ENCODE assay signal across 29 cellular contexts in genomic region chr9:91730806-91731205, GRCh38.
"Had no signal": no experiment of that assay in that cellular context is flagged by ENCODE, and none has a peak within 500 bp of the region (broad histone marks: within the 10 kb centered on the region; RNA-seq: fewer than 3 reads in every experiment).

No MANE protein-coding gene starts in this region.

- H3K4me3 Mint-ChIP-seq: naive B cell; naive thymus-derived CD8-positive, alpha-beta T cell; natural killer cell treated with Interleukin-12 subunit alpha and Interleukin-12 subunit beta and Interleukin-15 and Interleukin-18, amount 100 ng/mL, for 72 hours; nephron progenitor cell; neural progenitor cell; stimulated activated effector memory CD8-positive, alpha-beta T cell treated with anti-CD3 and anti-CD28 coated beads, Interleukin-12 subunit alpha, Interleukin-12 subunit beta, amount 100 ng/mL, for 72 hours; stimulated activated naive B cell treated with anti-CD40 and anti-IgM and Interleukin-4, amounts not matched to agents 10 μg/mL and 1 μg/mL and 100 μg/mL, for 72 hours; stimulated activated naive CD8-positive, alpha-beta T cell treated with anti-CD3 and anti-CD28 coated beads, Interleukin-15, Interleukin-2, amounts not matched to agents 100 ng/mL and 50 ng/mL, for 24 hours had no signal

- H3K9ac ChIP-seq: neural progenitor cell, parathyroid adenoma had no signal

- DNase-seq: naive B cell; naive thymus-derived CD8-positive, alpha-beta T cell; nephron progenitor cell; occipital lobe; ovary; psoas muscle; right cardiac atrium; right lobe of liver; stimulated activated CD4-positive, alpha-beta T cell treated with anti-CD3 and anti-CD28 coated beads, Interleukin-15, amount 100 ng/mL, for 24 hours; stimulated activated CD4-positive, alpha-beta T cell treated with anti-CD3 and anti-CD28 coated beads, Interleukin-2, amount 100 ng/mL, for 24 hours; stimulated activated CD4-positive, alpha-beta T cell treated with anti-CD3 and anti-CD28 coated beads, Interleukin-2, amount 100 ng/mL, for 48 hours; stimulated activated CD4-positive, alpha-beta T cell treated with anti-CD3 and anti-CD28 coated beads, Interleukin-4, amount 100 ng/mL, for 24 hours; stimulated activated naive B cell treated with anti-CD40 and anti-IgM and Interleukin-4, amounts not matched to agents 10 μg/mL and 1 μg/mL and 100 μg/mL, for 72 hours; stimulated activated naive CD4-positive, alpha-beta T cell treated with Interleukin-2 at 50 U/mL for 16 hours; stomach; thyroid gland; trophoblast cell; upper lobe of left lung had no signal

- H3K27ac ChIP-seq: neural progenitor cell, ovary, parathyroid adenoma, psoas muscle, right lobe of liver, skin epidermis, stomach, thoracic aorta, thyroid gland, tibial nerve, upper lobe of left lung, vagina had no signal

- H3K27me3 ChIP-seq: neural progenitor cell, ovary, right lobe of liver, stomach, thyroid gland, tibial nerve, upper lobe of left lung, vagina had no signal

- H3K36me3 ChIP-seq: neural progenitor cell, ovary, right lobe of liver, thoracic aorta, tibial nerve, upper lobe of left lung had no signal

- H3K4me1 ChIP-seq: neural progenitor cell, psoas muscle, thyroid gland, upper lobe of left lung had no signal

- H3K4me1 Mint-ChIP-seq: naive B cell; naive thymus-derived CD8-positive, alpha-beta T cell; neural progenitor cell had no signal

- H3K36me3 Mint-ChIP-seq: naive B cell; naive thymus-derived CD8-positive, alpha-beta T cell; natural killer cell treated with Interleukin-12 subunit alpha and Interleukin-12 subunit beta and Interleukin-15 and Interleukin-18, amount 100 ng/mL, for 72 hours; stimulated activated effector memory CD8-positive, alpha-beta T cell treated with anti-CD3 and anti-CD28 coated beads, Interleukin-12 subunit alpha, Interleukin-12 subunit beta, amount 100 ng/mL, for 72 hours; stimulated activated naive B cell treated with anti-CD40 and anti-IgM and Interleukin-4, amounts not matched to agents 10 μg/mL and 1 μg/mL and 100 μg/mL, for 72 hours had no signal

- H3K9me3 ChIP-seq: ovary, psoas muscle, right lobe of liver, stomach, thoracic aorta, thyroid gland, tibial nerve, upper lobe of left lung, vagina had no signal

- H3K9me3 Mint-ChIP-seq: naive B cell; naive thymus-derived CD8-positive, alpha-beta T cell; natural killer cell treated with Interleukin-12 subunit alpha and Interleukin-12 subunit beta and Interleukin-15 and Interleukin-18, amount 100 ng/mL, for 72 hours; nephron progenitor cell; neural progenitor cell; stimulated activated effector memory CD8-positive, alpha-beta T cell treated with anti-CD3 and anti-CD28 coated beads, Interleukin-12 subunit alpha, Interleukin-12 subunit beta, amount 100 ng/mL, for 72 hours; stimulated activated naive B cell treated with anti-CD40 and anti-IgM and Interleukin-4, amounts not matched to agents 10 μg/mL and 1 μg/mL and 100 μg/mL, for 72 hours; stimulated activated naive CD8-positive, alpha-beta T cell treated with anti-CD3 and anti-CD28 coated beads, Interleukin-15, Interleukin-2, amounts not matched to agents 100 ng/mL and 50 ng/mL, for 24 hours had no signal

- H3K4me3 ChIP-seq: neural progenitor cell, ovary, psoas muscle, right lobe of liver, skin epidermis, smooth muscle cell, stomach, thoracic aorta, thyroid gland, tibial nerve, upper lobe of left lung, vagina had no signal

- H3K27ac Mint-ChIP-seq: naive B cell; naive thymus-derived CD8-positive, alpha-beta T cell; natural killer cell treated with Interleukin-12 subunit alpha and Interleukin-12 subunit beta and Interleukin-15 and Interleukin-18, amount 100 ng/mL, for 72 hours; nephron progenitor cell; neural progenitor cell; progenitor cell of endocrine pancreas; stimulated activated effector memory CD8-positive, alpha-beta T cell treated with anti-CD3 and anti-CD28 coated beads, Interleukin-12 subunit alpha, Interleukin-12 subunit beta, amount 100 ng/mL, for 72 hours; stimulated activated naive B cell treated with anti-CD40 and anti-IgM and Interleukin-4, amounts not matched to agents 10 μg/mL and 1 μg/mL and 100 μg/mL, for 72 hours; stimulated activated naive CD8-positive, alpha-beta T cell treated with anti-CD3 and anti-CD28 coated beads, Interleukin-15, Interleukin-2, amounts not matched to agents 100 ng/mL and 50 ng/mL, for 24 hours had no signal

- ATAC-seq: naive thymus-derived CD8-positive, alpha-beta T cell; natural killer cell treated with Interleukin-12 subunit alpha and Interleukin-12 subunit beta and Interleukin-15 and Interleukin-18, amount 100 ng/mL, for 72 hours; psoas muscle; right cardiac atrium; right lobe of liver; stimulated activated effector memory CD8-positive, alpha-beta T cell treated with anti-CD3 and anti-CD28 coated beads, Interleukin-12 subunit alpha, Interleukin-12 subunit beta, amount 100 ng/mL, for 72 hours; stimulated activated naive B cell treated with anti-CD40 and anti-IgM and Interleukin-4, amounts not matched to agents 10 μg/mL and 1 μg/mL and 100 μg/mL, for 72 hours had no signal

- H3K27me3 Mint-ChIP-seq: progenitor cell of endocrine pancreas had no signal
